ENCODE assay signal across 10 cellular contexts in the genomic region with DNA sequence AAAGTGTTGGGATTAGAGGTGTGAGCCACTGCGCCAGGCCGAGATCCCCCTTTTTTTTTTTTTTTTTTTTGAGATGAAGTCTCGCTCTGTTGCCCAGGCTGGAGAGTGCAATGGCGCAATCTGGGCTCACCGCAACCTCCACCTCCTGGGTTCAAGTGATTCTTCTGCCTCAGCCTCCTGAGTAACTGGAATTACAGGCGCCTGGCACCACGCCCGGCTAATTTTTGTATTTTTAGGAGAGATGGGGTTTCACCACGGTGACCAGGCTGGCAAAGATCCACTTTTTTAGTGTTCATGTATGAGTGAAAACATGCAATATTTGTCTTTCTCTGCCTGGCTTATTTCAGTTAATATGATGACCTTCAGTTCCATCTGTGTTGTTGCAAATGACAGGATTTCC. TPM values are rescaled to one million over a fixed set of nuclear protein-coding genes. Genes with fewer than 3 reads are reported as not detected.
"Had no signal": no experiment of that assay in that cellular context is flagged by ENCODE, and none has a peak within 500 bp of the region (broad histone marks: within the 10 kb centered on the region; RNA-seq: fewer than 3 reads in every experiment).

No MANE protein-coding gene starts in this region.

RNA-seq across cellular contexts. Expression of a gene that starts 23.2 kb away (rescaled TPM):
- total RNA-seq: activated B cell treated with CpG ODN at 0.5 μM for 24 hours; activated CD8-positive, alpha-beta T cell treated with anti-CD3 and anti-CD28 coated beads for 36 hours; activated T-cell treated with anti-CD3 and anti-CD28 coated beads, Interleukin-2, amount 50 U/mL, for 4 hours; activated T-helper 17 cell treated with anti-CD3 and anti-CD28 coated beads, Interleukin-2, amount 50 U/mL, for 72 hours; astrocyte; dermis blood vessel endothelial cell; esophagus muscularis mucosa; foreskin keratinocyte; gastrocnemius medialis; T-helper 17 cell had no signal
- polyA plus RNA-seq: foreskin keratinocyte had no signal
